25 cellular contexts compared by ENCODE assay signal in the genomic region with DNA sequence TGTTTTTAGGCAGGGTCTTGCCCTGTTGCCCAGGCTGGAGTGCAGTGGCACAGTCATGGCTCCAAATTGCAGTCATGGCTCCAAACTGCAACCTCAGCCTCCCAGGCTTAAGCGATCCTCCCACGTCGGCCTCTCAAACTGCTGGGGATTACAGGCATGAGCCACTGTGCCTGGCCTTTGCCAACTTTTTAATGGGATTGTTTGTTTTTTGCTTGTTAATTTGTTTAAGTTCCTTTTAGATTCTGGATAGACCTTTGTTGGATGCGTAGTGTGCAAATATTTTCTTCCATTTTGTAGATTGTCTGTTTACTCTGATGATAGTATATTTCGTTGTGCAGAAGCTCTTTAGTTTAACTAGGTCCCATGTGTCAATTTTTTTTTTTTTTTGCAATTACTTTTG. TPM values are rescaled to one million over a fixed set of nuclear protein-coding genes. Genes with fewer than 3 reads are reported as not detected.
"Had no signal": no experiment of that assay in that cellular context is flagged by ENCODE, and none has a peak within 500 bp of the region (broad histone marks: within the 10 kb centered on the region; RNA-seq: fewer than 3 reads in every experiment).

No MANE protein-coding gene starts in this region.

- H3K9me3 ChIP-seq: adrenal gland had no signal

- H3K4me3 ChIP-seq: adrenal gland, coronary artery, K562, PC-9 had no signal

- H3K27ac ChIP-seq: adrenal gland, coronary artery, PC-9 had no signal

- H3K4me1 ChIP-seq: adrenal gland had no signal

- ATAC-seq: activated CD8-positive, alpha-beta T cell treated with anti-CD3 and anti-CD28 coated beads, Interleukin-2, amount 10 ng/mL, durations not matched to agents 7 days and 5 days; K562; WTC11 had no signal

- DNase-seq: activated CD4-positive, alpha-beta T cell treated with anti-CD3 and anti-CD28 coated beads for 48 hours; activated CD4-positive, alpha-beta T cell treated with anti-CD3 and anti-CD28 coated beads, Interleukin-2, amount 50 U/mL, for 4 hours; activated CD4-positive, CD25-positive, alpha-beta regulatory T cell treated with anti-CD3 and anti-CD28 coated beads, Interleukin-2, amount 50 U/mL, for 72 hours; activated CD8-positive, alpha-beta memory T cell treated with anti-CD3 and anti-CD28 coated beads, Interleukin-2, amount 50 U/mL, for 48 hours; activated CD8-positive, alpha-beta T cell treated with anti-CD3 and anti-CD28 coated beads, Interleukin-2, amount 10 ng/mL, durations not matched to agents 7 days and 5 days; activated naive CD4-positive, alpha-beta T cell treated with anti-CD3 and anti-CD28 coated beads, Interleukin-2, amount 50 U/mL, for 16 hours; activated naive CD8-positive, alpha-beta T cell treated with anti-CD3 and anti-CD28 coated beads, Interleukin-2, amount 10 ng/mL, durations not matched to agents 7 days and 5 days; activated T-cell treated with anti-CD3 and anti-CD28 coated beads, Interleukin-2, amount 50 U/mL, for 1 hour; adrenal gland; aorta; central memory CD4-positive, alpha-beta T cell; Karpas-422; NCI-H1105 treated with DMSO at 0.1 percent for 48 hours; NCI-H146; NCI-H187 treated with DMSO at 0.1 percent for 48 hours; NCI-H526 treated with DMSO at 0.1 percent for 48 hours; PC-9; SHP77 treated with DMSO at 0.1 percent for 48 hours had no signal

- H3K36me3 ChIP-seq: adrenal gland had no signal

- H3K27me3 ChIP-seq: adrenal gland had no signal

RNA-seq across cellular contexts. Expression of a gene that starts 10.0 kb away (rescaled TPM):
- total RNA-seq: activated CD8-positive, alpha-beta T cell treated with anti-CD3 and anti-CD28 coated beads, Interleukin-2, amount 10 ng/mL, durations not matched to agents 7 days and 5 days; activated naive CD8-positive, alpha-beta T cell treated with anti-CD3 and anti-CD28 coated beads, Interleukin-2, amount 10 ng/mL, durations not matched to agents 7 days and 5 days; adrenal gland; aorta; bronchial epithelial cell; chondrocyte; K562; NCI-H460; PC-9; SK-MEL-5; WTC11 had no signal

RNA-seq across cellular contexts. Expression of a gene that starts 28.5 kb away (rescaled TPM):
- total RNA-seq: activated CD8-positive, alpha-beta T cell treated with anti-CD3 and anti-CD28 coated beads, Interleukin-2, amount 10 ng/mL, durations not matched to agents 7 days and 5 days; activated naive CD8-positive, alpha-beta T cell treated with anti-CD3 and anti-CD28 coated beads, Interleukin-2, amount 10 ng/mL, durations not matched to agents 7 days and 5 days; adrenal gland; aorta; bronchial epithelial cell; chondrocyte; K562; NCI-H460; PC-9; SK-MEL-5; WTC11 had no signal
